ENCODE assay signal across 8 cellular contexts in the genomic region with DNA sequence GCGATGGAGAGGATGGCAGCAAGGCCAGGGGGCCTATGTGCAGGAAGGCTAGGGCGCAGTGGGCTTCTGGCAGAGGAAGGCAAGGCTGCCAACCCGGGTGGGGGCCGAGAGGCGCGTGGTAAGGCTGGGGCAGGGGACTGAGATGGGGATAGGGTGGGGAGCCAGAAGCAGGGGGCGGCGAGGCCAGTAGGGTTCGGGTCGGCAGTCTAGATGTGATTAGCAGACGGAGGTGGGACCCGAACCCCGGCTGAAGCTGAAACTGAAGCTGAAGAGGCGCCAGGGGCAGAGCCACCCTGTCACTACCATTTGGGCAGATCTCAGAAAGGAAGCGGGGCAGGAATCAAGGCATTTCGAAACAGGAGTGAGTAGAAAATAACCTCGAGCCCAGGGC. TPM values are rescaled to one million over a fixed set of nuclear protein-coding genes. Genes with fewer than 3 reads are reported as not detected.
DNase-seq lines count a peak whose midpoint lies in the region; ATAC-seq and TF ChIP-seq lines count a peak whose summit lies in the region.

No MANE protein-coding gene starts in this region.

- no peaks in the 10 kb centered on the region for H3K9me3 Mint-ChIP-seq in activated naive CD4-positive, alpha-beta T cell treated with anti-CD3 and anti-CD28 coated beads, Interleukin-2, amount 50 U/mL, for 24 hours

- H3K9me3 ChIP-seq in heart right ventricle = no peaks in the 10 kb centered on the region

- H3K4me1 ChIP-seq in heart right ventricle = peaks cover 0 to 28% (median 18%) of the 10 kb centered on the region in 9 donors

- no peaks in the 10 kb centered on the region for H3K36me3 ChIP-seq in heart right ventricle

- intact Hi-C loops in heart right ventricle (cut with DNase I) = loop anchor here in 4 of 10 donors (2.0 to 5.0 kb wide), 3 partner anchors 54 to 80 kb away; a partner anchor contains a TSS

- WGBS in heart right ventricle, 2 donors = 5 to 7% methylated on average over 17 of the region's 17 CpGs

- no peak for TF ChIP-seq CTCF in heart right ventricle (IDR thresholded peaks at IDR 0.05)
- TF ChIP-seq CTCF in retinal pigment epithelial cell (conservative IDR thresholded peaks at IDR 0.05; ENCODE audit: low read depth, low read length) = no peak

- DNase-seq in DMS79 treated with DMSO at 0.1 percent for 48 hours (lab: John Stamatoyannopoulos, UW) (peak; percentile 67), DMS79 (lab: John Stamatoyannopoulos, UW) (no peak), NCI-H345 (lab: John Stamatoyannopoulos, UW) (peak; percentile 44), heart right ventricle (peak in 1 of 2 donors; percentile 8), retinal pigment epithelial cell (ENCODE audit: low read depth) (no peak), T1000 (lab: John Stamatoyannopoulos, UW) (no peak)

- peak overlapping the region; percentile 16 to 92 (median 84) for H3K27ac ChIP-seq in heart right ventricle

- peak; percentile 7 for ATAC-seq in HG02588 (IDR thresholded peaks at IDR 0.05; ENCODE audit: unreplicated experiment)
- ATAC-seq in heart right ventricle = peak in 5 of 8 donors; percentile 2 to 14 (median 7)

- no peaks in the 10 kb centered on the region for H3K27me3 ChIP-seq in heart right ventricle

- H3K27me3 Mint-ChIP-seq in activated naive CD4-positive, alpha-beta T cell treated with anti-CD3 and anti-CD28 coated beads, Interleukin-2, amount 50 U/mL, for 24 hours = no peaks in the 10 kb centered on the region

- peaks cover 3% of the 10 kb centered on the region for H3K36me3 Mint-ChIP-seq in activated naive CD4-positive, alpha-beta T cell treated with anti-CD3 and anti-CD28 coated beads, Interleukin-2, amount 50 U/mL, for 24 hours

- H3K4me3 ChIP-seq in heart right ventricle (peak overlapping the region; percentile 56 to 94 (median 86)), retinal pigment epithelial cell (ENCODE audit: low read length) (peak overlapping the region; percentile 92)

- H3K27ac Mint-ChIP-seq in activated naive CD4-positive, alpha-beta T cell treated with anti-CD3 and anti-CD28 coated beads, Interleukin-2, amount 50 U/mL, for 24 hours = peak overlapping the region; percentile 81

- H3K4me1 Mint-ChIP-seq in activated naive CD4-positive, alpha-beta T cell treated with anti-CD3 and anti-CD28 coated beads, Interleukin-2, amount 50 U/mL, for 24 hours = peaks cover 37% of the 10 kb centered on the region

- H3K4me3 Mint-ChIP-seq in activated naive CD4-positive, alpha-beta T cell treated with anti-CD3 and anti-CD28 coated beads, Interleukin-2, amount 50 U/mL, for 24 hours = peak overlapping the region; percentile 91

RNA-seq across cellular contexts. Expression of a gene that starts 0.5 kb away (rescaled TPM):
- 1 to 10 TPM; 4.4 to 8.7 (median 7.1) TPM for total RNA-seq in heart right ventricle
- 1 to 10 TPM; 1.8 TPM for polyA plus RNA-seq in heart right ventricle

RNA-seq across cellular contexts. Expression of a gene that starts 0.8 kb away (rescaled TPM):
- under 1 TPM in 9 of 10 donors, not detected in 1; 0.15 to 0.30 (median 0.21) TPM for total RNA-seq in heart right ventricle
- polyA plus RNA-seq in heart right ventricle = under 1 TPM in 1 of 2 donors, not detected in 1; 0.13 TPM

RNA-seq across cellular contexts. Expression of a gene that starts 46.9 kb away (rescaled TPM):
- total RNA-seq in heart right ventricle = under 1 TPM in 5 of 10 donors, not detected in 5; 0.12 to 0.40 (median 0.30) TPM
- polyA plus RNA-seq in heart right ventricle = under 1 TPM in 1 of 2 donors, not detected in 1; 0.04 TPM

RNA-seq across cellular contexts. Expression of a gene that starts 55.5 kb away (rescaled TPM):
- 10 to 100 TPM; 10.7 to 20.5 (median 16.0) TPM for total RNA-seq in heart right ventricle
- polyA plus RNA-seq in heart right ventricle = 10 to 100 TPM; 14.5 to 17.3 TPM

RNA-seq across cellular contexts. Expression of a gene that starts 55.7 kb away (rescaled TPM):
- total RNA-seq in heart right ventricle = 10 to 100 TPM; 10.5 to 23.4 (median 17.6) TPM
- 10 to 100 TPM; 13.5 to 15.8 TPM for polyA plus RNA-seq in heart right ventricle

Comparison
In these comparisons a context has a peak if more than half of its experiments do, and no peak if none do; other contexts are left out.
1. DNase-seq: peak in DMS79 treated with DMSO at 0.1 percent for 48 hours (single experiment) and NCI-H345 (single experiment); none in DMS79 (single experiment), retinal pigment epithelial cell (single experiment) and T1000 (single experiment).